In the genomic region with DNA sequence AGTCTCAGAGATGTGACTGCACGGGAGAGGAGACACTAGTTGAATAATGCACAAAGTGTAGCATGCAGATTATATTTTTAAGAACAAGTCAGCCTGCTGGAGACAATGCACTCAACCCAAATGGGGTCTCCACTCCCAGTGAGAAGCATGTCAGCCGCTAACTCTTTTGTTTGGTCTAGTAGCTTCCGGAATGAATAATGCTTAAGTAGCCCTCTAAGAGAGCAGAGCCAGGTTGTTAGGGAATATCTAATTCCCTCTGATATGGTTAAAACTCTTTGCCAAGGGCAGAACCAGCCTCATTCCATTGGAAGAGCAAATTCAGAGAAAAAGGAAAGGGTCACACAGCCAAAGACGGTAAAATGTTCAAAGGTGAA, we compare ENCODE assay signal across 16 cellular contexts.
DNase-seq lines count a peak whose midpoint lies in the region; ATAC-seq and TF ChIP-seq lines count a peak whose summit lies in the region.
"Had no signal": no experiment of that assay in that cellular context is flagged by ENCODE, and none has a peak within 500 bp of the region (broad histone marks: within the 10 kb centered on the region; RNA-seq: fewer than 3 reads in every experiment).

No MANE protein-coding gene starts in this region.

- H3K27me3 ChIP-seq in right atrium auricular region (no peaks in the 10 kb centered on the region), heart right ventricle (no peaks in the 10 kb centered on the region), Peyer's patch (no peaks in the 10 kb centered on the region), colonic mucosa (no peaks in the 10 kb centered on the region)
- H3K27me3 ChIP-seq: SJSA1 had no signal

- H3K27ac Mint-ChIP-seq in stimulated activated naive CD8-positive, alpha-beta T cell treated with anti-CD3 and anti-CD28 coated beads, Interleukin-15, amount 100 ng/mL, for 72 hours = peak overlapping the region; percentile 81 to 95

- intact Hi-C loops in heart right ventricle (cut with DNase I) = no loop called here
- intact Hi-C loops in colonic mucosa (cut with DNase I) = no loop called here

- ATAC-seq in heart right ventricle = no peak
- no peak for ATAC-seq in stimulated activated naive CD8-positive, alpha-beta T cell treated with anti-CD3 and anti-CD28 coated beads, Interleukin-15, amount 100 ng/mL, for 72 hours

- TF ChIP-seq CTCF in right atrium auricular region (IDR thresholded peaks at IDR 0.05) (no peak), heart right ventricle (IDR thresholded peaks at IDR 0.05) (no peak), Peyer's patch (IDR thresholded peaks at IDR 0.05) (no peak), colonic mucosa (IDR thresholded peaks at IDR 0.05) (no peak)

- H3K27me3 Mint-ChIP-seq in stimulated activated naive CD8-positive, alpha-beta T cell treated with anti-CD3 and anti-CD28 coated beads, Interleukin-15, amount 100 ng/mL, for 72 hours = no peaks in the 10 kb centered on the region

- no peaks in the 10 kb centered on the region for H3K9me3 Mint-ChIP-seq in stimulated activated naive CD8-positive, alpha-beta T cell treated with anti-CD3 and anti-CD28 coated beads, Interleukin-15, amount 100 ng/mL, for 72 hours

- H3K36me3 ChIP-seq in right atrium auricular region (no peaks in the 10 kb centered on the region), heart right ventricle (no peaks in the 10 kb centered on the region), Peyer's patch (no peaks in the 10 kb centered on the region), colonic mucosa (no peaks in the 10 kb centered on the region)
- H3K36me3 ChIP-seq: SJSA1 had no signal

- TF ChIP-seq POLR2A in Peyer's patch (IDR thresholded peaks at IDR 0.05) (no peak), erythroblast (IDR thresholded peaks at IDR 0.05; ENCODE audit: low read length) (no peak)

- H3K4me1 ChIP-seq in right atrium auricular region (peaks cover 0 to 58% of the 10 kb centered on the region in 2 donors), heart right ventricle (peaks cover 3 to 45% (median 32%) of the 10 kb centered on the region in 9 donors), Peyer's patch (peaks cover 0 to 14% (median 6%) of the 10 kb centered on the region in 4 donors), colonic mucosa (no peaks in the 10 kb centered on the region)

- H3K9ac ChIP-seq in colonic mucosa (ENCODE audit: low read depth in 2 of 2, low read length in 2 of 2) = no peak overlapping the region

- H3K27ac ChIP-seq in right atrium auricular region (peak overlapping the region; percentile 63 to 69), heart right ventricle (peak overlapping the region in 1 of 10 donors; percentile 76), Peyer's patch (peak overlapping the region in 3 of 4 donors; percentile 57 to 75 (median 70)), colonic mucosa (peak overlapping the region; percentile 22)
- H3K27ac ChIP-seq: SJSA1 had no signal

- H3K4me1 Mint-ChIP-seq in stimulated activated naive CD8-positive, alpha-beta T cell treated with anti-CD3 and anti-CD28 coated beads, Interleukin-15, amount 100 ng/mL, for 72 hours = peaks cover 44% of the 10 kb centered on the region

- H3K4me3 ChIP-seq in right atrium auricular region (no peak overlapping the region), heart right ventricle (peak overlapping the region in 1 of 10 donors; percentile 21), Peyer's patch (peak overlapping the region in 1 of 4 donors; percentile 10), colonic mucosa (no peak overlapping the region)
- H3K4me3 ChIP-seq: SJSA1 had no signal

- H3K9me3 ChIP-seq in right atrium auricular region (no peaks in the 10 kb centered on the region), heart right ventricle (no peaks in the 10 kb centered on the region), Peyer's patch (no peaks in the 10 kb centered on the region), colonic mucosa (no peaks in the 10 kb centered on the region)
- H3K9me3 ChIP-seq: SJSA1 had no signal

- DNase-seq in right atrium auricular region (ENCODE audit: low spot score) = no peak
- no peak for DNase-seq in heart right ventricle
- no peak for DNase-seq in Peyer's patch
- DNase-seq in colonic mucosa = no peak
- no peak for DNase-seq in stimulated activated naive CD8-positive, alpha-beta T cell treated with anti-CD3 and anti-CD28 coated beads, Interleukin-15, amount 100 ng/mL, for 72 hours
- DNase-seq in NCI-H187 treated with DMSO at 0.1 percent for 48 hours (lab: John Stamatoyannopoulos, UW) = no peak
- no peak for DNase-seq in middle frontal gyrus (ENCODE audit: extremely low spot score, low spot score)
- no peak for DNase-seq in erythroblast (lab: John Stamatoyannopoulos, UW)
- DNase-seq: AML-193, amygdala, DMS79, IMR-90, mesenchymal stem cell, NCI-H1092, NCI-H226 had no signal

- peak overlapping the region; percentile 81 to 88 for H3K4me3 Mint-ChIP-seq in stimulated activated naive CD8-positive, alpha-beta T cell treated with anti-CD3 and anti-CD28 coated beads, Interleukin-15, amount 100 ng/mL, for 72 hours

- WGBS in heart right ventricle, 2 donors = 85 to 93% methylated on average over 4 of the region's 4 CpGs
